8 cellular contexts compared by ENCODE assay signal in genomic region chr2:62195421-62196277, GRCh38. TPM values are rescaled to one million over a fixed set of nuclear protein-coding genes. Genes with fewer than 3 reads are reported as not detected.
DNase-seq lines count a peak whose midpoint lies in the region; ATAC-seq and TF ChIP-seq lines count a peak whose summit lies in the region.

A gene with protein sequence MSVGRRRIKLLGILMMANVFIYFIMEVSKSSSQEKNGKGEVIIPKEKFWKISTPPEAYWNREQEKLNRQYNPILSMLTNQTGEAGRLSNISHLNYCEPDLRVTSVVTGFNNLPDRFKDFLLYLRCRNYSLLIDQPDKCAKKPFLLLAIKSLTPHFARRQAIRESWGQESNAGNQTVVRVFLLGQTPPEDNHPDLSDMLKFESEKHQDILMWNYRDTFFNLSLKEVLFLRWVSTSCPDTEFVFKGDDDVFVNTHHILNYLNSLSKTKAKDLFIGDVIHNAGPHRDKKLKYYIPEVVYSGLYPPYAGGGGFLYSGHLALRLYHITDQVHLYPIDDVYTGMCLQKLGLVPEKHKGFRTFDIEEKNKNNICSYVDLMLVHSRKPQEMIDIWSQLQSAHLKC (plus strand): TSS chr2:62196115. CDS start chr2:62222221, 26,106 bp downstream.

- H3K4me3 ChIP-seq in ectodermal cell (ENCODE audit: insufficient read depth, low read depth, low read length) (peak within 1 kb of the TSS; percentile 70), lower lobe of right lung (peak within 1 kb of the TSS; percentile 97)

- TF ChIP-seq CTCF in lower lobe of right lung (IDR thresholded peaks at IDR 0.05) = no peak

- H3K9me3 ChIP-seq in ectodermal cell (ENCODE audit: control insufficient read depth, low read length) = no peaks in the 10 kb centered on the region
- no peaks in the 10 kb centered on the region for H3K9me3 ChIP-seq in lower lobe of right lung

- intact Hi-C loops in lower lobe of right lung (cut with DNase I) = no loop called here

- H3K27me3 ChIP-seq in ectodermal cell (ENCODE audit: control insufficient read depth, insufficient read depth, low read length, poor library complexity, severe bottlenecking) = no peaks in the 10 kb centered on the region
- no peaks in the 10 kb centered on the region for H3K27me3 ChIP-seq in lower lobe of right lung (ENCODE audit: low read depth)

- DNase-seq in ACHN = peak; percentile 74
- peak; percentile 31 for DNase-seq in NCI-H82 treated with DMSO at 0.1 percent for 48 hours (lab: John Stamatoyannopoulos, UW; ENCODE audit: unreplicated experiment)
- peak; percentile 56 to 84 for DNase-seq in activated CD8-positive, alpha-beta memory T cell treated with anti-CD3 and anti-CD28 coated beads for 1 hour (ENCODE audit: extremely low read depth in 1 of 2, low read depth in 1 of 2)
- peak; percentile 88 for DNase-seq in lower lobe of right lung
- peak; percentile 65 to 82 (median 70) for DNase-seq in stimulated activated CD4-positive, alpha-beta T cell treated with anti-CD3 and anti-CD28 coated beads, TNF-alpha, amount 100 ng/mL, for 24 hours (ENCODE audit: low read depth in 3 of 3)

- H3K4me1 ChIP-seq in ectodermal cell (ENCODE audit: control insufficient read depth, insufficient read depth, low read length) (peaks cover 4% of the 10 kb centered on the region), lower lobe of right lung (peaks cover 41% of the 10 kb centered on the region)

- H3K36me3 ChIP-seq in ectodermal cell (ENCODE audit: control insufficient read depth, insufficient read depth, low read length) (no peaks in the 10 kb centered on the region), lower lobe of right lung (no peaks in the 10 kb centered on the region)

- in situ Hi-C loops in ACHN (cut with HindIII; ENCODE audit: low pct_ligation_motif_present, low pct_unique_long_range_greater_than_20kb, low sequenced_read_pairs) = no loop called here

- ATAC-seq in GM18520 (IDR thresholded peaks at IDR 0.05; ENCODE audit: unreplicated experiment) (peak; percentile 41), HG03064 (IDR thresholded peaks at IDR 0.05; ENCODE audit: low read depth, unreplicated experiment) (peak; percentile 46), lower lobe of right lung (peak; percentile 92 to 94)

- WGBS in ectodermal cell, 2 experiments = 5 to 6% methylated on average over 68 to 70 of the region's 70 CpGs

- H3K27ac ChIP-seq in ectodermal cell (ENCODE audit: insufficient read depth, low read depth, low read length, poor library complexity, severe bottlenecking) (peak within 1 kb of the TSS; percentile 81), lower lobe of right lung (peak within 1 kb of the TSS; percentile 97)

RNA-seq across cellular contexts. Expression of the gene that starts here (rescaled TPM):
- polyA plus RNA-seq in ectodermal cell (2013, experiment 1 of 4) = 49.0 TPM
- 68.3 TPM for polyA plus RNA-seq in ectodermal cell (2013, experiment 2 of 4)
- polyA plus RNA-seq in ectodermal cell (2013, experiment 3 of 4) = 43.1 TPM
- 45.8 TPM for polyA plus RNA-seq in ectodermal cell (2013, experiment 4 of 4)
- total RNA-seq in lower lobe of right lung = 38.0 TPM

Comparison
In these comparisons a context has a peak if more than half of its experiments do, and no peak if none do; other contexts are left out.
1. Peak in every context shown above with its lines: DNase-seq, ATAC-seq, H3K4me3 ChIP-seq and H3K27ac ChIP-seq.
2. DNase-seq: peak in every context shown above with its lines; median percentile 88 in lower lobe of right lung; 74 in ACHN; 70 in activated CD8-positive, alpha-beta memory T cell treated with anti-CD3 and anti-CD28 coated beads for 1 hour; 70 in stimulated activated CD4-positive, alpha-beta T cell treated with anti-CD3 and anti-CD28 coated beads, TNF-alpha, amount 100 ng/mL, for 24 hours; 31 in NCI-H82 treated with DMSO at 0.1 percent for 48 hours.
3. ATAC-seq: peak in every context shown above with its lines; median percentile 93 in lower lobe of right lung; 46 in HG03064; 41 in GM18520.